Comparison of ENCODE assay signal across 15 cellular contexts in the genomic region with DNA sequence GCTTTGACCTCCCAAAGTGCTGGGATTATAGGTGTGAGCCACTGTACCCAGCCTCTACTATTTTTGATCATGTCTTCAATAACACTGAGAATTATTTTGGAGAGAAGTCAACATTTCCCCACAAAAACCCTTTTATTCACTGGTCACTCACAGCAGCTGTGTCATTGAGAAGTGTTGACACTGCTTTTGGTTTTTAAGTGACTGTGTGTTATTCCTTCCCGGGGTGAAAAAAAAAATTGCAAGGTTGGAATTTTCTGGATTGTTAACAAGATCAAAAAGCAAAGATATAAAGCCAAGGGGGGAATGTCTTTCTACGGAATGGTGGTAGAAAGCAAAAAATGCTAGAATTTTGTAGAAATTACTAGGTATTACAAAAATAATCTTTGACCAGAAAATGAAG.
DNase-seq lines count a peak whose midpoint lies in the region; ATAC-seq and TF ChIP-seq lines count a peak whose summit lies in the region.
"Had no signal": no experiment of that assay in that cellular context is flagged by ENCODE, and none has a peak within 500 bp of the region (broad histone marks: within the 10 kb centered on the region; RNA-seq: fewer than 3 reads in every experiment).

No MANE protein-coding gene starts in this region.

- DNase-seq in NCI-H774 (lab: John Stamatoyannopoulos, UW) (peak; percentile 16), caudate nucleus (lab: John Stamatoyannopoulos, UW) (no peak), mesendoderm (no peak), tibial artery (no peak), middle frontal gyrus (ENCODE audit: extremely low spot score, low spot score) (no peak), substantia nigra (lab: John Stamatoyannopoulos, UW) (no peak)
- DNase-seq: activated B cell treated with CpG ODN at 0.5 μM for 24 hours, glutamatergic neuron, MM.1S, NCI-H2081, NCI-H526 treated with DMSO at 0.1 percent for 48 hours, Peyer's patch had no signal

- no peak overlapping the region for H4K5ac ChIP-seq in mesendoderm (ENCODE audit: low read length)

- no peak overlapping the region for H3K4me2 ChIP-seq in mesendoderm (ENCODE audit: low read length)
- H3K4me2 ChIP-seq: GM23338 had no signal

- H3K4me3 ChIP-seq in mesendoderm (ENCODE audit: low read length): no peak overlapping the region
- no peak overlapping the region for H3K4me3 ChIP-seq in tibial artery
- H3K4me3 ChIP-seq: esophagus muscularis mucosa, GM23338, Peyer's patch had no signal

- H3K56ac ChIP-seq in mesendoderm (ENCODE audit: low read length): no peak overlapping the region

- no peak overlapping the region for H2BK15ac ChIP-seq in mesendoderm (replicated peaks; ENCODE audit: low read depth)

- H3K27me3 ChIP-seq in mesendoderm (ENCODE audit: insufficient read depth, low read length, poor library complexity) (no peaks in the 10 kb centered on the region), tibial artery (no peaks in the 10 kb centered on the region)
- H3K27me3 ChIP-seq: esophagus muscularis mucosa, Peyer's patch had no signal

- H3K36me3 ChIP-seq in mesendoderm (ENCODE audit: control insufficient read depth, insufficient read depth, low read length) (no peaks in the 10 kb centered on the region), tibial artery (no peaks in the 10 kb centered on the region)
- H3K36me3 ChIP-seq: esophagus muscularis mucosa, Peyer's patch had no signal

- H3K4ac ChIP-seq in mesendoderm (ENCODE audit: low read depth, low read length): no peak overlapping the region

- H2AK5ac ChIP-seq in mesendoderm (ENCODE audit: low read length): no peak overlapping the region

- H2BK120ac ChIP-seq in mesendoderm (ENCODE audit: low read depth, low read length): no peak overlapping the region

- peak overlapping the region; percentile 40 for H3K18ac ChIP-seq in mesendoderm (ENCODE audit: low read length)

- H3K4me1 ChIP-seq in mesendoderm (ENCODE audit: control insufficient read depth, low read depth, low read length) (peaks cover 11% of the 10 kb centered on the region), tibial artery (peaks cover 0 to 62% (median 33%) of the 10 kb centered on the region in 4 donors)

- H3K9me3 ChIP-seq in tibial artery: no peaks in the 10 kb centered on the region
- H3K9me3 ChIP-seq: esophagus muscularis mucosa, Peyer's patch had no signal

- no peak for TF ChIP-seq CTCF in tibial artery (IDR thresholded peaks at IDR 0.05)

- WGBS in mesendoderm (ENCODE audit: extremely low coverage, insufficient coverage, low lambda C conversion rate): no CpG with 5 or more reads among the region's 2 CpGs

- no peak overlapping the region for H3K9ac ChIP-seq in mesendoderm (ENCODE audit: low read length)

- H3K79me1 ChIP-seq in mesendoderm (ENCODE audit: low read length): peaks cover 1% of the 10 kb centered on the region

- intact Hi-C loops in tibial artery (cut with DNase I; ENCODE audit: low total_unique reads): no loop called here

- no peaks in the 10 kb centered on the region for H3K79me2 ChIP-seq in mesendoderm (ENCODE audit: control insufficient read depth, insufficient read depth, low read length)

- H4K8ac ChIP-seq in mesendoderm (ENCODE audit: low read depth, low read length): no peak overlapping the region

- peak overlapping the region; percentile 61 for H3K27ac ChIP-seq in caudate nucleus (ENCODE audit: low read depth, low read length)
- no peak overlapping the region for H3K27ac ChIP-seq in mesendoderm (ENCODE audit: low read depth, low read length)
- H3K27ac ChIP-seq in tibial artery: peak overlapping the region; percentile 29 to 82
- H3K27ac ChIP-seq in substantia nigra (ENCODE audit: low read depth, low read length, poor library complexity, severe bottlenecking): no peak overlapping the region

- H3K23ac ChIP-seq in mesendoderm (ENCODE audit: low read length): no peak overlapping the region

- H2BK5ac ChIP-seq in mesendoderm (ENCODE audit: low read length): no peak overlapping the region

- no peak for ATAC-seq in HG02970 (IDR thresholded peaks at IDR 0.05; ENCODE audit: low FRiP score, unreplicated experiment)

Comparison
In these comparisons a context has a peak if more than half of its experiments do, and no peak if none do; other contexts are left out.
1. H3K27ac ChIP-seq: peak in caudate nucleus (single experiment) and tibial artery (2 of 2); none in mesendoderm (single experiment) and substantia nigra (single experiment).